In genomic region chr7:85172530-85172941, GRCh38 we compare ENCODE assay signal across 14 cellular contexts. TPM values are rescaled to one million over a fixed set of nuclear protein-coding genes. Genes with fewer than 3 reads are reported as not detected.
DNase-seq lines count a peak whose midpoint lies in the region; ATAC-seq and TF ChIP-seq lines count a peak whose summit lies in the region.
"Had no signal": no experiment of that assay in that cellular context is flagged by ENCODE, and none has a peak within 500 bp of the region (broad histone marks: within the 10 kb centered on the region; RNA-seq: fewer than 3 reads in every experiment).

No MANE protein-coding gene starts in this region.

- H3K27ac ChIP-seq in transverse colon, result no peak overlapping the region

- H3K27me3 ChIP-seq in transverse colon, result no peaks in the 10 kb centered on the region
- H3K27me3 ChIP-seq: dorsolateral prefrontal cortex had no signal

- intact Hi-C loops in transverse colon (cut with DNase I; ENCODE audit: low total_unique reads), result no loop called here

- no peak for TF ChIP-seq CTCF in cardiac fibroblast (IDR thresholded peaks at IDR 0.05; ENCODE audit: low read depth, low read length)
- no peak for TF ChIP-seq CTCF in transverse colon (IDR thresholded peaks at IDR 0.05)

- ATAC-seq in GM21723 (IDR thresholded peaks at IDR 0.05; ENCODE audit: unreplicated experiment) (no peak), GM18907 (IDR thresholded peaks at IDR 0.05; ENCODE audit: unreplicated experiment) (no peak)
- ATAC-seq: activated T-helper 17 cell treated with anti-CD3 and anti-CD28 coated beads, Interleukin-2, amount 50 U/mL, for 72 hours; natural killer cell had no signal

- DNase-seq in AG08395 (ENCODE audit: low spot score), result peak; percentile 72
- peak; percentile 91 for DNase-seq in M059J (ENCODE audit: low read depth)
- DNase-seq in cardiac fibroblast (ENCODE audit: low read depth in 2 of 2), result peak; percentile 79 to 81
- DNase-seq in medulla oblongata (ENCODE audit: extremely low spot score), result peak; percentile 70
- no peak for DNase-seq in transverse colon
- DNase-seq in activated T-cell treated with anti-CD3 and anti-CD28 coated beads for 4 hours, result no peak
- DNase-seq: activated B cell treated with CpG ODN at 0.5 μM for 24 hours; dorsolateral prefrontal cortex; natural killer cell; NCI-H187; stimulated activated CD4-positive, alpha-beta T cell treated with anti-CD3 and anti-CD28 coated beads, Interleukin-12 subunit alpha, Interleukin-12 subunit beta, amount 100 ng/mL, for 4 hours had no signal

- H3K36me3 ChIP-seq in transverse colon, result no peaks in the 10 kb centered on the region

- H3K4me3 ChIP-seq in cardiac fibroblast (replicated peaks in 1 of 2; ENCODE audit: low read depth in 2 of 2, low read length in 2 of 2) (no peak overlapping the region), transverse colon (no peak overlapping the region)
- H3K4me3 ChIP-seq: dorsolateral prefrontal cortex had no signal

- no peak for TF ChIP-seq EP300 in transverse colon (IDR thresholded peaks at IDR 0.05; ENCODE audit: low read depth)

- in situ Hi-C loops in transverse colon (cut with MboI; ENCODE audit: low pct_ligation_motif_present in 1 of 4, low pct_unique_long_range_greater_than_20kb in 1 of 4, low sequenced_read_pairs in 3 of 4), result no loop called here

- WGBS in transverse colon (ENCODE audit: low coverage in 1 of 2), 2 donors, result 39% methylated on average over 3 of the region's 3 CpGs; no CpG with 5 or more reads in 1 of the 2 donors

- H3K4me1 ChIP-seq in transverse colon, result no peaks in the 10 kb centered on the region

- H3K9me3 ChIP-seq in transverse colon, result no peaks in the 10 kb centered on the region

- TF ChIP-seq POLR2A in transverse colon (IDR thresholded peaks at IDR 0.05), result no peak

RNA-seq across cellular contexts. Expression of gene SEMA3D, which starts 14.3 kb away (rescaled TPM):
- total RNA-seq in M059J (2014; rRNA removed; shearing (Covaris generic)), result 8.1 and 9.2 TPM in 2 replicates
- 1 to 10 TPM in 3 of 4 donors, not detected in 1; 1.4 to 1.6 (median 1.5) TPM for total RNA-seq in transverse colon
- total RNA-seq: activated B cell treated with CpG ODN at 0.5 μM for 24 hours; activated T-helper 17 cell treated with anti-CD3 and anti-CD28 coated beads, Interleukin-2, amount 50 U/mL, for 72 hours; natural killer cell had no signal

Comparison
In these comparisons a context has a peak if more than half of its experiments do, and no peak if none do; other contexts are left out.
1. DNase-seq: peak in AG08395 (single experiment), M059J (single experiment), cardiac fibroblast (2 of 2) and medulla oblongata (single experiment); none in transverse colon (single experiment) and activated T-cell treated with anti-CD3 and anti-CD28 coated beads for 4 hours (single experiment).